In genomic region chr1:51487628-51488027, GRCh38 we compare ENCODE assay signal across 27 cellular contexts. TPM values are rescaled to one million over a fixed set of nuclear protein-coding genes. Genes with fewer than 3 reads are reported as not detected.
DNase-seq lines count a peak whose midpoint lies in the region; ATAC-seq, FAIRE-seq and TF ChIP-seq lines count a peak whose summit lies in the region.
"Had no signal": no experiment of that assay in that cellular context is flagged by ENCODE, and none has a peak within 500 bp of the region (broad histone marks: within the 10 kb centered on the region; RNA-seq: fewer than 3 reads in every experiment).

No MANE protein-coding gene starts in this region.

- H2AK5ac ChIP-seq in mesendoderm (ENCODE audit: low read length) = no peak overlapping the region

- H3K9me3 Mint-ChIP-seq in endothelial cell (ENCODE audit: unreplicated experiment) = no peaks in the 10 kb centered on the region
- H3K9me3 Mint-ChIP-seq: activated naive CD8-positive, alpha-beta T cell treated with anti-CD3 and anti-CD28 coated beads for 36 hours; naive B cell; stimulated activated memory B cell treated with anti-CD40 and anti-IgM and Interleukin-4, amounts not matched to agents 10 μg/mL and 1 μg/mL and 100 μg/mL, for 72 hours; T-helper 2 cell treated with Interferon-gamma antibody and Interleukin-4, amounts not matched to agents 5 μg/mL and 100 μg/mL, for 36 hours had no signal

- no peak for ATAC-seq in HG02759 (IDR thresholded peaks at IDR 0.05; ENCODE audit: unreplicated experiment)
- ATAC-seq: left colon; stimulated activated memory B cell treated with anti-CD40 and anti-IgM and Interleukin-4, amounts not matched to agents 10 μg/mL and 1 μg/mL and 100 μg/mL, for 72 hours had no signal

- H3K4me2 ChIP-seq in BLaER1 treated with 17β-estradiol and CSF1 and Interleukin-3, amounts not matched to agents 10 nM and 100 nM = peak overlapping the region in 10 of 11 experiments; percentile 13 to 54 (median 36); a peak in 12 of 22 replicates
- H3K4me2 ChIP-seq in mesendoderm (ENCODE audit: low read length) = no peak overlapping the region

- peaks cover 5 to 40% (median 16%) of the 10 kb centered on the region in 11 experiments; a peak in 17 of 22 replicates for H3K36me3 ChIP-seq in BLaER1 treated with 17β-estradiol and CSF1 and Interleukin-3, amounts not matched to agents 10 nM and 100 nM
- no peaks in the 10 kb centered on the region for H3K36me3 ChIP-seq in mesendoderm (ENCODE audit: control insufficient read depth, insufficient read depth, low read length)
- H3K36me3 ChIP-seq in thyroid gland = no peaks in the 10 kb centered on the region
- H3K36me3 ChIP-seq: ascending aorta had no signal

- no peak overlapping the region for H3K4me3 Mint-ChIP-seq in endothelial cell (ENCODE audit: unreplicated experiment)
- H3K4me3 Mint-ChIP-seq: activated naive CD8-positive, alpha-beta T cell treated with anti-CD3 and anti-CD28 coated beads for 36 hours; naive B cell; stimulated activated memory B cell treated with anti-CD40 and anti-IgM and Interleukin-4, amounts not matched to agents 10 μg/mL and 1 μg/mL and 100 μg/mL, for 72 hours; T-helper 2 cell treated with Interferon-gamma antibody and Interleukin-4, amounts not matched to agents 5 μg/mL and 100 μg/mL, for 36 hours had no signal

- no peak overlapping the region for H2BK15ac ChIP-seq in mesendoderm (replicated peaks; ENCODE audit: low read depth)

- intact Hi-C loops in thyroid gland (cut with DNase I) = no loop called here

- no peak overlapping the region for H3K23ac ChIP-seq in mesendoderm (ENCODE audit: low read length)

- peaks cover 0 to 6% (median 0%) of the 10 kb centered on the region in 11 experiments; a peak in 2 of 22 replicates for H3K9me3 ChIP-seq in BLaER1 treated with 17β-estradiol and CSF1 and Interleukin-3, amounts not matched to agents 10 nM and 100 nM (replicated peaks in 1 of 11)
- H3K9me3 ChIP-seq in thyroid gland = no peaks in the 10 kb centered on the region
- H3K9me3 ChIP-seq: ascending aorta, testis had no signal

- peaks cover 3% of the 10 kb centered on the region for H3K79me2 ChIP-seq in mesendoderm (ENCODE audit: control insufficient read depth, insufficient read depth, low read length)

- no peak overlapping the region for H2BK5ac ChIP-seq in mesendoderm (ENCODE audit: low read length)

- no peaks in the 10 kb centered on the region for H3K27me3 ChIP-seq in BLaER1 treated with 17β-estradiol and CSF1 and Interleukin-3, amounts not matched to agents 10 nM and 100 nM
- H3K27me3 ChIP-seq in mesendoderm (ENCODE audit: insufficient read depth, low read length, poor library complexity) (no peaks in the 10 kb centered on the region), thyroid gland (no peaks in the 10 kb centered on the region)
- H3K27me3 ChIP-seq: ascending aorta, testis had no signal

- H3K27ac ChIP-seq in BLaER1 treated with 17β-estradiol and CSF1 and Interleukin-3, amounts not matched to agents 10 nM and 100 nM = peak overlapping the region in 5 of 11 experiments; percentile 10 to 56 (median 22); a peak in 4 of 22 replicates
- H3K27ac ChIP-seq in mesendoderm (ENCODE audit: low read depth, low read length) (no peak overlapping the region), thyroid gland (no peak overlapping the region)
- H3K27ac ChIP-seq: ascending aorta, C4-2B, testis had no signal

- H3K9ac ChIP-seq in BLaER1 treated with 17β-estradiol and CSF1 and Interleukin-3, amounts not matched to agents 10 nM and 100 nM = peak overlapping the region in 2 of 11 experiments; percentile 45 to 53; a peak in 2 of 22 replicates
- no peak overlapping the region for H3K9ac ChIP-seq in mesendoderm (ENCODE audit: low read length)

- no peak overlapping the region for H2BK120ac ChIP-seq in mesendoderm (ENCODE audit: low read depth, low read length)

- H4K5ac ChIP-seq in mesendoderm (ENCODE audit: low read length) = no peak overlapping the region

- no peak overlapping the region for H4K8ac ChIP-seq in mesendoderm (ENCODE audit: low read depth, low read length)

- H3K79me1 ChIP-seq in mesendoderm (ENCODE audit: low read length) = no peaks in the 10 kb centered on the region

- no peak overlapping the region for H3K56ac ChIP-seq in mesendoderm (ENCODE audit: low read length)

- H3K27me3 Mint-ChIP-seq in endothelial cell (ENCODE audit: unreplicated experiment) = no peaks in the 10 kb centered on the region
- H3K27me3 Mint-ChIP-seq: activated naive CD8-positive, alpha-beta T cell treated with anti-CD3 and anti-CD28 coated beads for 36 hours; naive B cell; stimulated activated memory B cell treated with anti-CD40 and anti-IgM and Interleukin-4, amounts not matched to agents 10 μg/mL and 1 μg/mL and 100 μg/mL, for 72 hours had no signal

- no peak for TF ChIP-seq POLR2A in H54 (IDR thresholded peaks at IDR 0.05; ENCODE audit: low read depth, low read length)
- no peak for TF ChIP-seq POLR2A in thyroid gland (IDR thresholded peaks at IDR 0.05)

- peaks cover 6% of the 10 kb centered on the region for H3K4me1 Mint-ChIP-seq in endothelial cell (ENCODE audit: unreplicated experiment)

- DNase-seq in H54 (ENCODE audit: insufficient read length, low spot score) (no peak), endothelial cell (ENCODE audit: low spot score) (no peak), mesendoderm (peak; percentile 10), T1000 (lab: John Stamatoyannopoulos, UW) (no peak), NK-92 (lab: John Stamatoyannopoulos, UW; ENCODE audit: unreplicated experiment) (no peak), thyroid gland (no peak)
- DNase-seq: ACHN; activated CD4-positive, alpha-beta T cell treated with anti-CD3 and anti-CD28 coated beads, Interleukin-2, amount 50 U/mL, for 48 hours; activated CD4-positive, CD25-positive, alpha-beta regulatory T cell; activated CD8-positive, alpha-beta memory T cell treated with anti-CD3 and anti-CD28 coated beads, Interleukin-2, amount 50 U/mL, for 48 hours; activated naive CD8-positive, alpha-beta T cell treated with anti-CD3 and anti-CD28 coated beads for 36 hours; central memory CD4-positive, alpha-beta T cell; head of caudate nucleus; Kasumi-1; left colon; naive B cell; NCI-H1694 treated with DMSO at 0.1 percent for 48 hours; NCI-H526 treated with DMSO at 0.1 percent for 48 hours; stimulated activated CD4-positive, alpha-beta T cell treated with anti-CD3 and anti-CD28 coated beads, Interleukin-4, amount 100 ng/mL, for 1 hour; testis had no signal

- peaks cover 28 to 100% (median 58%) of the 10 kb centered on the region in 11 experiments; a peak in 19 of 22 replicates for H4K20me1 ChIP-seq in BLaER1 treated with 17β-estradiol and CSF1 and Interleukin-3, amounts not matched to agents 10 nM and 100 nM

- H3K36me3 Mint-ChIP-seq in endothelial cell (ENCODE audit: low read depth, unreplicated experiment) = no peaks in the 10 kb centered on the region
- H3K36me3 Mint-ChIP-seq: naive B cell had no signal

- H3K18ac ChIP-seq in mesendoderm (ENCODE audit: low read length) = no peak overlapping the region

- no peak overlapping the region for H3K4me3 ChIP-seq in BLaER1 treated with 17β-estradiol and CSF1 and Interleukin-3, amounts not matched to agents 10 nM and 100 nM
- H3K4me3 ChIP-seq in mesendoderm (ENCODE audit: low read length) = no peak overlapping the region
- no peak overlapping the region for H3K4me3 ChIP-seq in thyroid gland (replicated peaks in 1 of 3)
- H3K4me3 ChIP-seq: ascending aorta, testis had no signal

- peak overlapping the region; percentile 51 for H3K27ac Mint-ChIP-seq in endothelial cell (ENCODE audit: unreplicated experiment)
- H3K27ac Mint-ChIP-seq: activated naive CD8-positive, alpha-beta T cell treated with anti-CD3 and anti-CD28 coated beads for 36 hours; stimulated activated memory B cell treated with anti-CD40 and anti-IgM and Interleukin-4, amounts not matched to agents 10 μg/mL and 1 μg/mL and 100 μg/mL, for 72 hours; T-helper 2 cell treated with Interferon-gamma antibody and Interleukin-4, amounts not matched to agents 5 μg/mL and 100 μg/mL, for 36 hours had no signal

- no peak overlapping the region for H3K4ac ChIP-seq in mesendoderm (ENCODE audit: low read depth, low read length)

- no peak for TF ChIP-seq CTCF in endothelial cell (IDR thresholded peaks at IDR 0.05; ENCODE audit: unreplicated experiment)
- TF ChIP-seq CTCF in thyroid gland (IDR thresholded peaks at IDR 0.05) = no peak

- WGBS in mesendoderm (ENCODE audit: extremely low coverage, insufficient coverage, low lambda C conversion rate) = no CpG with 5 or more reads among the region's 1 CpG
- 83 to 91% methylated on average over 1 of the region's 1 CpG for WGBS in thyroid gland, 2 donors

- peak; percentile 86 for FAIRE-seq in H54 (lab: Jason Lieb, UNC)
- FAIRE-seq: HTR-8/SVneo had no signal

- H3K4me1 ChIP-seq in BLaER1 treated with 17β-estradiol and CSF1 and Interleukin-3, amounts not matched to agents 10 nM and 100 nM = peaks cover 39 to 64% (median 49%) of the 10 kb centered on the region in 10 experiments
- H3K4me1 ChIP-seq in mesendoderm (ENCODE audit: control insufficient read depth, low read depth, low read length) (no peaks in the 10 kb centered on the region), thyroid gland (peaks cover 13 to 32% of the 10 kb centered on the region in 2 donors)

RNA-seq across cellular contexts. Expression of gene EPS15, which starts 31.4 kb away (rescaled TPM):
- total RNA-seq in endothelial cell (ENCODE audit: unreplicated experiment) = 120 TPM
- polyA plus RNA-seq in mesendoderm (2013, experiment 1 of 2) = 28.0 TPM
- polyA plus RNA-seq in mesendoderm (2013, experiment 2 of 2) = 29.8 TPM
- total RNA-seq in thyroid gland = 100 to 1,000 TPM in 3 of 4 donors, 10 to 100 TPM in 1; 88.0 to 128 (median 102) TPM
